1 cellular context compared by ENCODE assay signal in the genomic region with DNA sequence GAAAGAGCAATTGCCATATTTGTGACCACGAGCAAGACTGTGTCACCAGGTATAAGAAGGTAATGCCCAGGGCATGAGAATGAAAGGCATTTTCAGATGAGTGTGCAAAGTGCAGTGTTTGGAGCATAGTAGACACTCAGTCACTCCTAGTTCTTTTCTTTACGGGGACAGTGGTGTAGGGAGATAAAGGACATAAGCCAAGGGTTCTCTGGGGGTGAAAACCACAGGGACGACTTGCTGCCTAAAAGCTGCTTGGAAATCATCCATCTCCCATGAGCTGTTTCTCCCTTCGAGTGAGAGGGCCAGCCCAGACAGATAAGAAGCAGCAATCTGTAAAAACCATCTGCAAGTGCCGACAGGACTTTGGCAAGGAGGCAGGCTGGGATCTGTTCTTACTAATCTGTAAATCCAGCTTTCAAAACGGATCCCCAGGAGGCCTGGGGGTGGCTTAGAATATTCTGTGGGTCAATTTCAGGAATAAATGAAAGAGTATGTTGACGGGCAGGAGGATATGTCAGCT.
TF ChIP-seq lines count a peak whose summit lies in the region.

No MANE protein-coding gene starts in this region.

TF ChIP-seq in SK-N-SH treated with all-trans-retinoic acid at 6 μM for 48 hours, 23 proteins besides CTCF, POLR2A, EP300 and RAD21 (continued from another document):
- TF ChIP-seq, protein P1, sequence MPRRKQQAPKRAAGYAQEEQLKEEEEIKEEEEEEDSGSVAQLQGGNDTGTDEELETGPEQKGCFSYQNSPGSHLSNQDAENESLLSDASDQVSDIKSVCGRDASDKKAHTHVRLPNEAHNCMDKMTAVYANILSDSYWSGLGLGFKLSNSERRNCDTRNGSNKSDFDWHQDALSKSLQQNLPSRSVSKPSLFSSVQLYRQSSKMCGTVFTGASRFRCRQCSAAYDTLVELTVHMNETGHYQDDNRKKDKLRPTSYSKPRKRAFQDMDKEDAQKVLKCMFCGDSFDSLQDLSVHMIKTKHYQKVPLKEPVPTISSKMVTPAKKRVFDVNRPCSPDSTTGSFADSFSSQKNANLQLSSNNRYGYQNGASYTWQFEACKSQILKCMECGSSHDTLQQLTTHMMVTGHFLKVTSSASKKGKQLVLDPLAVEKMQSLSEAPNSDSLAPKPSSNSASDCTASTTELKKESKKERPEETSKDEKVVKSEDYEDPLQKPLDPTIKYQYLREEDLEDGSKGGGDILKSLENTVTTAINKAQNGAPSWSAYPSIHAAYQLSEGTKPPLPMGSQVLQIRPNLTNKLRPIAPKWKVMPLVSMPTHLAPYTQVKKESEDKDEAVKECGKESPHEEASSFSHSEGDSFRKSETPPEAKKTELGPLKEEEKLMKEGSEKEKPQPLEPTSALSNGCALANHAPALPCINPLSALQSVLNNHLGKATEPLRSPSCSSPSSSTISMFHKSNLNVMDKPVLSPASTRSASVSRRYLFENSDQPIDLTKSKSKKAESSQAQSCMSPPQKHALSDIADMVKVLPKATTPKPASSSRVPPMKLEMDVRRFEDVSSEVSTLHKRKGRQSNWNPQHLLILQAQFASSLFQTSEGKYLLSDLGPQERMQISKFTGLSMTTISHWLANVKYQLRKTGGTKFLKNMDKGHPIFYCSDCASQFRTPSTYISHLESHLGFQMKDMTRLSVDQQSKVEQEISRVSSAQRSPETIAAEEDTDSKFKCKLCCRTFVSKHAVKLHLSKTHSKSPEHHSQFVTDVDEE (CRISPR knock-in tag; IDR thresholded peaks at IDR 0.05), result peak; percentile 53; the same call in 1 of the 2 replicates
- TF ChIP-seq ZFP3 (CRISPR knock-in tag; IDR thresholded peaks at IDR 0.05) (no peak; the same call in 1 of the 2 replicates), OSR1 (CRISPR knock-in tag; IDR thresholded peaks at IDR 0.05) (no peak), ZNF8 (CRISPR knock-in tag; IDR thresholded peaks at IDR 0.05) (no peak), TOX (CRISPR knock-in tag; IDR thresholded peaks at IDR 0.05; ENCODE audit: borderline replicate concordance) (no peak)
- TF ChIP-seq, protein P2, sequence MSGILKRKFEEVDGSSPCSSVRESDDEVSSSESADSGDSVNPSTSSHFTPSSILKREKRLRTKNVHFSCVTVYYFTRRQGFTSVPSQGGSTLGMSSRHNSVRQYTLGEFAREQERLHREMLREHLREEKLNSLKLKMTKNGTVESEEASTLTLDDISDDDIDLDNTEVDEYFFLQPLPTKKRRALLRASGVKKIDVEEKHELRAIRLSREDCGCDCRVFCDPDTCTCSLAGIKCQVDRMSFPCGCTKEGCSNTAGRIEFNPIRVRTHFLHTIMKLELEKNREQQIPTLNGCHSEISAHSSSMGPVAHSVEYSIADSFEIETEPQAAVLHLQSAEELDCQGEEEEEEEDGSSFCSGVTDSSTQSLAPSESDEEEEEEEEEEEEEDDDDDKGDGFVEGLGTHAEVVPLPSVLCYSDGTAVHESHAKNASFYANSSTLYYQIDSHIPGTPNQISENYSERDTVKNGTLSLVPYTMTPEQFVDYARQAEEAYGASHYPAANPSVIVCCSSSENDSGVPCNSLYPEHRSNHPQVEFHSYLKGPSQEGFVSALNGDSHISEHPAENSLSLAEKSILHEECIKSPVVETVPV (CRISPR knock-in tag; IDR thresholded peaks at IDR 0.05), result no peak
- TF ChIP-seq, protein P3, sequence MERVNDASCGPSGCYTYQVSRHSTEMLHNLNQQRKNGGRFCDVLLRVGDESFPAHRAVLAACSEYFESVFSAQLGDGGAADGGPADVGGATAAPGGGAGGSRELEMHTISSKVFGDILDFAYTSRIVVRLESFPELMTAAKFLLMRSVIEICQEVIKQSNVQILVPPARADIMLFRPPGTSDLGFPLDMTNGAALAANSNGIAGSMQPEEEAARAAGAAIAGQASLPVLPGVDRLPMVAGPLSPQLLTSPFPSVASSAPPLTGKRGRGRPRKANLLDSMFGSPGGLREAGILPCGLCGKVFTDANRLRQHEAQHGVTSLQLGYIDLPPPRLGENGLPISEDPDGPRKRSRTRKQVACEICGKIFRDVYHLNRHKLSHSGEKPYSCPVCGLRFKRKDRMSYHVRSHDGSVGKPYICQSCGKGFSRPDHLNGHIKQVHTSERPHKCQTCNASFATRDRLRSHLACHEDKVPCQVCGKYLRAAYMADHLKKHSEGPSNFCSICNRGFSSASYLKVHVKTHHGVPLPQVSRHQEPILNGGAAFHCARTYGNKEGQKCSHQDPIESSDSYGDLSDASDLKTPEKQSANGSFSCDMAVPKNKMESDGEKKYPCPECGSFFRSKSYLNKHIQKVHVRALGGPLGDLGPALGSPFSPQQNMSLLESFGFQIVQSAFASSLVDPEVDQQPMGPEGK (CRISPR knock-in tag; IDR thresholded peaks at IDR 0.05; ENCODE audit: borderline replicate concordance), result no peak
